In the genomic region with DNA sequence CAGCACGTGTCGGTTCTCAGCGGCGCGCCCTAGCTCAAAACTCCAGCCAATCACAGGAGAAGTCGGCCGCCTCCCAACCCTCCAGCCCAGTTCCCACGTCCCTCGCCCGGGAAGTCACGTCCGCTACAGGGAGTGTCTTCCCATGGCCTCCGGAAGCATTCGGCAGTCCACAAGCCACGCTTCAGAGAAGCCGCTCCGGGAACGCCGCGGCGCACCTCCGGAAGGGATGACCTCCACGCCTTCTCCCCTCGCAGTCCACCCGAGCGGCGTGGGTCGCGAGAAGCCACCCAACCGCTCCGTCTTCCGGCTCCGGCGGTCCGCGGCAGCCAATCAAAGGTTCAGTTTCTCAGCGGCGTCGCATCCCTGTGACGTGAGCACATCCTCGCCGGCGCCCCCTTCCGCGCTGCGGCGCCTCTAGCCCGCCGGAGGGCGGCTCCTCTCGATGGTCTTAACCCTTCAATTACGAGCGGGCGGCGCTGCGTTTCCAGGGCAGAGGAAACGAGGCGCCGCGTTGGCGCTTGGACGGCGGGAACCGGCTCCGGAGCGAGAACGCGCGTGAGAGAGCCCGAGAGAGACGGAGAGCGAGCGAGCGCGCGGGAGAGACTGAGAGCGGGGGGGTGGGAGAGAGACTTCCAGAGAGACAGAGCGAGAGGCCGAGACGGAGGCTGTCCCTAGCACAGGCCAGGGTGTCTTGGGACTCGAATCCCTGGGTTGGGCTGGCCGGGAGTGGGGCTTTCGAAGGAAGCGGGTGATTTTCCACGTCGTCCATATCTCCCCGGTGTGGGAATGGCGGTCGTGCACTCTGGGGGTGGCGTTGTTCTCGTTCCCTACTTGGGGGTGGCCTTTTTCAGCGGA, we compare ENCODE assay signal across 8 cellular contexts. TPM values are rescaled to one million over a fixed set of nuclear protein-coding genes. Genes with fewer than 3 reads are reported as not detected.
DNase-seq lines count a peak whose midpoint lies in the region; ATAC-seq, FAIRE-seq and TF ChIP-seq lines count a peak whose summit lies in the region.
"Not testable (repeated sequence)": the region's sequence is repeated elsewhere in the genome, so short reads cannot be mapped to it uniquely, and the experiment has no call there.

A gene with protein sequence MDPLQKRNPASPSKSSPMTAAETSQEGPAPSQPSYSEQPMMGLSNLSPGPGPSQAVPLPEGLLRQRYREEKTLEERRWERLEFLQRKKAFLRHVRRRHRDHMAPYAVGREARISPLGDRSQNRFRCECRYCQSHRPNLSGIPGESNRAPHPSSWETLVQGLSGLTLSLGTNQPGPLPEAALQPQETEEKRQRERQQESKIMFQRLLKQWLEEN (plus strand): TSS at position 476 of the 855 bp plus-strand sequence. CDS start 9,896 bp downstream, outside the sequence.

- not testable (repeated sequence) for H3K36me3 Mint-ChIP-seq in activated T-cell treated with anti-CD3 and anti-CD28 coated beads, Interleukin-2, amount 50 U/mL, for 72 hours (ENCODE audit: insufficient read depth in 2 of 2); natural killer cell

- not testable (repeated sequence) for H3K9me3 ChIP-seq in gastroesophageal sphincter, tibial nerve

- not testable (repeated sequence) for TF ChIP-seq CTCF in gastroesophageal sphincter (IDR thresholded peaks at IDR 0.05); natural killer cell (IDR thresholded peaks at IDR 0.05); tibial nerve (IDR thresholded peaks at IDR 0.05)

- H3K27me3 Mint-ChIP-seq in activated T-cell treated with anti-CD3 and anti-CD28 coated beads, Interleukin-2, amount 50 U/mL, for 72 hours (ENCODE audit: low read depth); natural killer cell (ENCODE audit: low read depth in 2 of 2): not testable (repeated sequence)

- intact Hi-C loops in natural killer cell (cut with micrococcal nuclease), result not testable (repeated sequence)

- not testable (repeated sequence) for H3K4me1 Mint-ChIP-seq in activated T-cell treated with anti-CD3 and anti-CD28 coated beads, Interleukin-2, amount 50 U/mL, for 72 hours (ENCODE audit: low read depth); natural killer cell

- DNase-seq in HTR-8/SVneo (ENCODE audit: insufficient read length, low spot score); activated T-cell treated with anti-CD3 and anti-CD28 coated beads, Interleukin-2, amount 50 U/mL, for 72 hours; natural killer cell; tibial nerve (ENCODE audit: low spot score in 2 of 2): not testable (repeated sequence)

- whole genome bisulfite sequencing in gastroesophageal sphincter (ENCODE audit: low coverage in 1 of 2), 2 donors, result no CpG with 5 or more reads among the region's 92 CpGs
- WGBS in tibial nerve, 2 donors, result no CpG with 5 or more reads among the region's 92 CpGs

- TF ChIP-seq POLR2A in gastroesophageal sphincter (IDR thresholded peaks at IDR 0.05); tibial nerve (IDR thresholded peaks at IDR 0.05): not testable (repeated sequence)

- H3K36me3 ChIP-seq in gastroesophageal sphincter, tibial nerve: not testable (repeated sequence)

- TF ChIP-seq EP300 in gastroesophageal sphincter (IDR thresholded peaks at IDR 0.05); tibial nerve (IDR thresholded peaks at IDR 0.05): not testable (repeated sequence)

- H3K4me3 Mint-ChIP-seq in activated T-cell treated with anti-CD3 and anti-CD28 coated beads, Interleukin-2, amount 50 U/mL, for 72 hours; natural killer cell: not testable (repeated sequence)

- not testable (repeated sequence) for H3K27ac Mint-ChIP-seq in activated T-cell treated with anti-CD3 and anti-CD28 coated beads, Interleukin-2, amount 50 U/mL, for 72 hours; natural killer cell

- ATAC-seq in GM18502 (IDR thresholded peaks at IDR 0.05; ENCODE audit: poor library complexity, unreplicated experiment) (peak; percentile 87), GM21390 (IDR thresholded peaks at IDR 0.05; ENCODE audit: unreplicated experiment) (peak; percentile 90), HG02970 (IDR thresholded peaks at IDR 0.05; ENCODE audit: low FRiP score, unreplicated experiment) (peak; percentile 79), gastroesophageal sphincter (peak; percentile 93), natural killer cell (peak; percentile 88 to 95 (median 89))
- ATAC-seq in activated T-cell treated with anti-CD3 and anti-CD28 coated beads, Interleukin-2, amount 50 U/mL, for 72 hours (replicated peaks in 1 of 2), result peak; percentile 91 to 92

- H3K27ac ChIP-seq in gastroesophageal sphincter, tibial nerve: not testable (repeated sequence)

- peak; percentile 28 for FAIRE-seq in HTR-8/SVneo (lab: Jason Lieb, UNC)

- not testable (repeated sequence) for H3K9me3 Mint-ChIP-seq in activated T-cell treated with anti-CD3 and anti-CD28 coated beads, Interleukin-2, amount 50 U/mL, for 72 hours; natural killer cell

- H3K4me3 ChIP-seq in gastroesophageal sphincter, tibial nerve: not testable (repeated sequence)

- H3K4me1 ChIP-seq in gastroesophageal sphincter, tibial nerve: not testable (repeated sequence)

- H3K27me3 ChIP-seq in gastroesophageal sphincter, tibial nerve: not testable (repeated sequence)

RNA-seq across cellular contexts. Expression of the gene that starts here (rescaled TPM):
- total RNA-seq in activated T-cell treated with anti-CD3 and anti-CD28 coated beads, Interleukin-2, amount 50 U/mL, for 72 hours, result 10 to 100 TPM; 14.6 to 20.3 TPM
- 10 to 100 TPM in 3 of 4 donors, 1 to 10 TPM in 1; 9.4 to 25.7 (median 17.0) TPM for total RNA-seq in gastroesophageal sphincter
- 10 to 100 TPM; 11.2 to 14.3 (median 13.8) TPM for total RNA-seq in natural killer cell
- total RNA-seq in tibial nerve, result 10 to 100 TPM; 50.7 to 80.8 (median 61.2) TPM
